8 cellular contexts compared by ENCODE assay signal in genomic region chr12:4270016-4270669, GRCh38. TPM values are rescaled to one million over a fixed set of nuclear protein-coding genes. Genes with fewer than 3 reads are reported as not detected.
A peak's percentile ranks its signal among the peaks of the same experiment; 100 is the strongest.
DNase-seq lines count a peak whose midpoint lies in the region; ATAC-seq and TF ChIP-seq lines count a peak whose summit lies in the region.

No MANE protein-coding gene starts in this region.

- H3K4me1 ChIP-seq in H9 (ENCODE audit: insufficient read depth, low read length) = peaks cover 2% of the 10 kb centered on the region; the same call in 1 of the 2 replicates
- no peaks in the 10 kb centered on the region; the same call in 1 of the 2 replicates for H3K4me1 ChIP-seq in iPS DF 6.9 (ENCODE audit: control insufficient read depth, insufficient read depth, low read length)

- no peak overlapping the region for H2BK5ac ChIP-seq in H9 (ENCODE audit: insufficient read length, low read length)

- peak overlapping the region; percentile 41; the same call in 1 of the 2 replicates for H3K14ac ChIP-seq in H9 (ENCODE audit: insufficient read depth, low read length)

- H3K79me2 ChIP-seq in H9 (ENCODE audit: insufficient read depth, low read length) = peaks cover 10% of the 10 kb centered on the region; the same call in 1 of the 2 replicates

- peak; percentile 53 for DNase-seq in H9
- DNase-seq in activated T-cell treated with anti-CD3 and anti-CD28 coated beads, Interleukin-2, amount 50 U/mL, for 1 hour = peak; percentile 66
- DNase-seq in iPS DF 6.9 (ENCODE audit: low read depth, low spot score) = no peak
- DNase-seq in stimulated activated CD4-positive, alpha-beta T cell treated with anti-CD3 and anti-CD28 coated beads, Interleukin-2, amount 100 ng/mL, for 24 hours = peak; percentile 68 to 70
- DNase-seq in NCI-H187 treated with DMSO at 0.1 percent for 48 hours (lab: John Stamatoyannopoulos, UW) = no peak

- peak overlapping the region; percentile 90 for H3K4me2 ChIP-seq in H9 (ENCODE audit: insufficient read depth, insufficient read length, low read length)

- ATAC-seq in HG03442 (IDR thresholded peaks at IDR 0.05; ENCODE audit: unreplicated experiment) = no peak
- no peak for ATAC-seq in GM19467 (IDR thresholded peaks at IDR 0.05; ENCODE audit: unreplicated experiment)
- no peak for ATAC-seq in HG02798 (IDR thresholded peaks at IDR 0.05; ENCODE audit: poor library complexity, unreplicated experiment)

- no peak for TF ChIP-seq CTCF in H9 (conservative IDR thresholded peaks at IDR 0.05)

- H2AFZ ChIP-seq in H9 (ENCODE audit: low read length) = no peak overlapping the region

- no peak overlapping the region for H3K27ac ChIP-seq in H9 (ENCODE audit: insufficient read length, low read depth, low read length)
- no peak overlapping the region for H3K27ac ChIP-seq in iPS DF 6.9 (ENCODE audit: low read length)

- H4K5ac ChIP-seq in H9 (ENCODE audit: insufficient read length, low read depth, low read length) = no peak overlapping the region

- peaks cover 17 to 19% of the 10 kb centered on the region in 2 experiments for H3K4me1 Mint-ChIP-seq in H9

- H3K9me3 ChIP-seq in H9 (ENCODE audit: control insufficient read depth, low read depth, low read length) = no peaks in the 10 kb centered on the region
- no peaks in the 10 kb centered on the region for H3K9me3 ChIP-seq in iPS DF 6.9 (ENCODE audit: control insufficient read depth, insufficient read depth, low read length)

- H3K27me3 ChIP-seq in H9 (ENCODE audit: insufficient read depth, low read length) (no peaks in the 10 kb centered on the region; the same call in 1 of the 2 replicates), iPS DF 6.9 (ENCODE audit: control insufficient read depth, insufficient read depth, low read length) (no peaks in the 10 kb centered on the region; the same call in 1 of the 2 replicates)

- no peak overlapping the region for H3K56ac ChIP-seq in H9 (ENCODE audit: insufficient read length, low read depth, low read length)

- H2AK5ac ChIP-seq in H9 (ENCODE audit: insufficient read length, low read length) = no peak overlapping the region

- peak overlapping the region; percentile 67 to 93 for H3K4me3 Mint-ChIP-seq in H9

- H3K4me3 ChIP-seq in iPS DF 6.9 (ENCODE audit: low read length) = peak overlapping the region; percentile 40; the same call in 1 of the 2 replicates

- no peak overlapping the region; a peak in 1 of 7 replicates for H3K27ac Mint-ChIP-seq in H9

- H4K8ac ChIP-seq in H9 (replicated peaks; ENCODE audit: insufficient read length, low read depth, low read length) = no peak overlapping the region

- H3K79me1 ChIP-seq in H9 (ENCODE audit: insufficient read depth, low read depth, low read length, poor library complexity, severe bottlenecking) = no peaks in the 10 kb centered on the region

- no peak overlapping the region for H4K91ac ChIP-seq in H9 (ENCODE audit: insufficient read length, low read depth, low read length)

- H3T11ph ChIP-seq in H9 (ENCODE audit: low read length) = no peak overlapping the region

- H3K23ac ChIP-seq in H9 (ENCODE audit: insufficient read length, low read depth, low read length) = no peak overlapping the region

- WGBS in H9 (ENCODE audit: extremely low coverage, insufficient read length, low lambda C conversion rate) = no CpG with 5 or more reads among the region's 31 CpGs
- no CpG with 5 or more reads among the region's 31 CpGs for WGBS in iPS DF 6.9 (ENCODE audit: insufficient coverage, insufficient read length)

- H3K36me3 ChIP-seq in iPS DF 6.9 (ENCODE audit: control insufficient read depth, insufficient read depth, low read length) = no peaks in the 10 kb centered on the region

- peak overlapping the region; percentile 1 for H3K9ac ChIP-seq in H9 (ENCODE audit: extremely low read depth, insufficient read length, low read length)

- no peak overlapping the region for H2BK120ac ChIP-seq in H9 (ENCODE audit: low read depth, low read length, poor library complexity, severe bottlenecking)

- H2BK12ac ChIP-seq in H9 (ENCODE audit: insufficient read length, low read depth, low read length) = no peak overlapping the region

- peaks cover 51% of the 10 kb centered on the region for H3K23me2 ChIP-seq in H9 (ENCODE audit: insufficient read length, low read depth, low read length, poor library complexity, severe bottlenecking)

- H4K20me1 ChIP-seq in H9 (ENCODE audit: control insufficient read depth, insufficient read depth, insufficient read length) = peaks cover 2% of the 10 kb centered on the region

- H2BK20ac ChIP-seq in H9 (ENCODE audit: low read depth, low read length, poor library complexity, severe bottlenecking) = no peak overlapping the region

- no peak overlapping the region for H2BK15ac ChIP-seq in H9 (ENCODE audit: low read depth, low read length)

- H3K4ac ChIP-seq in H9 (ENCODE audit: low read depth, low read length) = no peak overlapping the region

- H3K9me3 Mint-ChIP-seq in H9 = peaks cover 2 to 3% of the 10 kb centered on the region in 2 experiments; a peak in 3 of 5 replicates

- peaks cover 78% of the 10 kb centered on the region for H3K27me3 Mint-ChIP-seq in H9 (ENCODE audit: low read depth)

- H3K36me3 Mint-ChIP-seq in H9 (ENCODE audit: insufficient read depth in 1 of 3, low read depth in 3 of 3) = peaks cover 0 to 3% (median 0%) of the 10 kb centered on the region in 3 experiments; a peak in 2 of 7 replicates

- H3K18ac ChIP-seq in H9 (ENCODE audit: insufficient read length, low read depth, low read length) = peak overlapping the region; percentile 9

RNA-seq across cellular contexts. Expression of gene CCND2, which starts 3.4 kb away (rescaled TPM):
- total RNA-seq in H9 (2021) = 98.2 and 104 TPM in 2 replicates

RNA-seq across cellular contexts. Expression of gene TIGAR, which starts 50.9 kb away (rescaled TPM):
- 23.4 and 27.5 TPM in 2 replicates for total RNA-seq in H9 (2021)

Comparison
In these comparisons a context has a peak if more than half of its experiments do, and no peak if none do; other contexts are left out.
1. DNase-seq: peak in H9 (single experiment), activated T-cell treated with anti-CD3 and anti-CD28 coated beads, Interleukin-2, amount 50 U/mL, for 1 hour (single experiment) and stimulated activated CD4-positive, alpha-beta T cell treated with anti-CD3 and anti-CD28 coated beads, Interleukin-2, amount 100 ng/mL, for 24 hours (2 of 2); none in iPS DF 6.9 (single experiment) and NCI-H187 treated with DMSO at 0.1 percent for 48 hours (single experiment).